ENCODE assay signal across 8 cellular contexts in genomic region chr17:4263282-4264215, GRCh38. TPM values are rescaled to one million over a fixed set of nuclear protein-coding genes. Genes with fewer than 3 reads are reported as not detected.
DNase-seq lines count a peak whose midpoint lies in the region; ATAC-seq and TF ChIP-seq lines count a peak whose summit lies in the region.

TSS of gene ANKFY1 (minus strand) at chr17:4263979. CDS start at chr17:4263941, 38 bp downstream.

- TF ChIP-seq POLR2A in heart left ventricle (IDR thresholded peaks at IDR 0.05) (peak in 1 of 2 donors; percentile 87), transverse colon (IDR thresholded peaks at IDR 0.05) (peak; percentile 71)

- in situ Hi-C loops in transverse colon (cut with MboI; ENCODE audit: low pct_ligation_motif_present in 1 of 4, low pct_unique_long_range_greater_than_20kb in 1 of 4, low sequenced_read_pairs in 3 of 4): no loop called here

- intact Hi-C loops in heart left ventricle (cut with DNase I) (loop anchor here in 5 of 10 donors (5.0 to 10.0 kb wide), 5 partner anchors 36 to 101 kb away; partner anchors contain the start of gene UBE2G1 (in 1 of the 5)), transverse colon (cut with DNase I; ENCODE audit: low total_unique reads) (loop anchor here (5.0 kb wide), 1 partner anchor 46 kb away; no protein-coding TSS in a partner anchor)

- H3K4me3 Mint-ChIP-seq in T-cell: peak within 1 kb of the TSS; percentile 92 to 97 (median 96)

- H3K27me3 ChIP-seq in heart left ventricle: no peaks in the 10 kb centered on the region
- H3K27me3 ChIP-seq in transverse colon: no peaks in the 10 kb centered on the region

- H3K9me3 Mint-ChIP-seq in T-cell: no peaks in the 10 kb centered on the region

- H3K9me3 ChIP-seq in heart left ventricle (peaks cover 0 to 16% (median 9%) of the 10 kb centered on the region in 12 donors), transverse colon (peaks cover 0 to 8% of the 10 kb centered on the region in 2 donors)

- peak within 1 kb of the TSS; percentile 91 to 94 for H3K27ac Mint-ChIP-seq in T-cell

- TF ChIP-seq EP300 in transverse colon (IDR thresholded peaks at IDR 0.05; ENCODE audit: low read depth): no peak

- H3K36me3 Mint-ChIP-seq in T-cell: peaks cover 15% of the 10 kb centered on the region

- DNase-seq in GM12864 (ENCODE audit: low read depth) (peak; percentile 80), NCI-H146 (lab: John Stamatoyannopoulos, UW) (peak; percentile 95), T-cell (peak; percentile 92 to 99 (median 97)), heart left ventricle (peak; percentile 97 to 99 (median 97)), pons (ENCODE audit: low spot score) (peak; percentile 92), transverse colon (peak; percentile 97)

- H3K4me1 Mint-ChIP-seq in T-cell: peaks cover 35 to 45% (median 42%) of the 10 kb centered on the region in 3 donors

- H3K4me3 ChIP-seq in GM12864 (ENCODE audit: low read depth, low read length) (peak within 1 kb of the TSS; percentile 69), heart left ventricle (peak within 1 kb of the TSS; percentile 83 to 99 (median 97)), transverse colon (peak within 1 kb of the TSS; percentile 89 to 100 (median 94))

- POLR2A ChIA-PET in T-cell (lab: Charles Lee): no interaction called here

- H3K27me3 Mint-ChIP-seq in T-cell: no peaks in the 10 kb centered on the region

- WGBS in adipose tissue, 3 donors: 0 to 1% (median 0%) methylated on average over 73 to 85 of the region's 85 CpGs
- WGBS in heart left ventricle, 4 donors: 0 to 1% (median 1%) methylated on average over 43 to 85 of the region's 85 CpGs
- WGBS in transverse colon (ENCODE audit: low coverage in 1 of 2), 2 donors: 0% methylated on average over 59 of the region's 85 CpGs; no CpG with 5 or more reads in 1 of the 2 donors

- no peak within 1 kb of the TSS for H3K27ac ChIP-seq in adipose tissue (ENCODE audit: low read depth, low read length)
- H3K27ac ChIP-seq in heart left ventricle: peak within 1 kb of the TSS; percentile 74 to 95 (median 90)
- peak within 1 kb of the TSS; percentile 89 to 93 (median 92) for H3K27ac ChIP-seq in transverse colon

- H3K36me3 ChIP-seq in heart left ventricle (peaks cover 0 to 36% (median 8%) of the 10 kb centered on the region in 9 donors), transverse colon (peaks cover 0 to 6% (median 0%) of the 10 kb centered on the region in 4 donors)

- ATAC-seq in HG02798 (IDR thresholded peaks at IDR 0.05; ENCODE audit: poor library complexity, unreplicated experiment): peak; percentile 89
- peak; percentile 95 to 99 (median 98) for ATAC-seq in T-cell (replicated peaks in 1 of 4)
- ATAC-seq in heart left ventricle: peak; percentile 93 to 98 (median 96)

- H3K4me1 ChIP-seq in heart left ventricle: peaks cover 0 to 34% (median 19%) of the 10 kb centered on the region in 12 donors
- peaks cover 17 to 32% (median 23%) of the 10 kb centered on the region in 4 donors for H3K4me1 ChIP-seq in transverse colon

- CTCF ChIA-PET in T-cell (lab: Charles Lee): interaction anchor here in 1 of 2 donors (1.0 to 1.7 kb wide), 4 partner anchors 12 to 64 kb away, joined by 3 to 6 read pairs (median 4); no protein-coding TSS in a partner anchor

- TF ChIP-seq CTCF in GM12864 (IDR thresholded peaks at IDR 0.05; ENCODE audit: low read depth, low read length, missing control alignments) (peak; percentile 12), heart left ventricle (IDR thresholded peaks at IDR 0.05) (peak in 5 of 12 donors; percentile 15 to 38 (median 34)), transverse colon (IDR thresholded peaks at IDR 0.05) (peak in 1 of 5 experiments; percentile 7)

RNA-seq across cellular contexts. Expression of gene ANKFY1, which starts in this region (rescaled TPM):
- total RNA-seq in T-cell (10 to 100 TPM; 58.0 to 69.6 (median 67.0) TPM), heart left ventricle (10 to 100 TPM; 20.6 to 44.9 (median 24.9) TPM), transverse colon (10 to 100 TPM; 53.0 to 69.9 (median 54.7) TPM)
- polyA plus RNA-seq in adipose tissue (10 to 100 TPM in 2 of 3 donors, 1 to 10 TPM in 1; 7.6 to 15.3 (median 14.3) TPM), heart left ventricle (10 to 100 TPM in 1 of 2 donors, 1 to 10 TPM in 1; 9.4 to 14.5 TPM)
